ENCODE assay signal across 22 cellular contexts in the genomic region with DNA sequence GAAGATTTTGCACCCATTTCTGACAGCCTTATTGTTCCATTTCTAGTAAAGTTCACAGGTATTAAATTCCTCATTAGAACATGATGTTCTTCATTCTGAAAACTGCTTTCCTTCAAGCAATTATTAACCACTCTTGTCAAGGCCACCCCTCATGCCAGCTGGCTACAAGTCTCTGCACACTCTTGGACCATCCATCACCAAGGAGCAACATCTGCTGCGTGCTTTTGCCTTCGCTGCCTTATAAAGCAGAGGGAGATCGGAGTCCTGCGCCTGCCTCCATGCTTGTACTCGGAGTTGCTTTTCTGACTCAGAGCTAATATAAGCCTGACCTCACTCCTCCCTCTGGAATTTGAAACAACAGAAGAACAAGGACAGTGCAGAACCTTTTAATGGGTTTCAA.
A peak's percentile ranks its signal among the peaks of the same experiment; 100 is the strongest.
DNase-seq lines count a peak whose midpoint lies in the region; ATAC-seq and TF ChIP-seq lines count a peak whose summit lies in the region.
"Had no signal": no experiment of that assay in that cellular context is flagged by ENCODE, and none has a peak within 500 bp of the region (broad histone marks: within the 10 kb centered on the region; RNA-seq: fewer than 3 reads in every experiment).

No MANE protein-coding gene starts in this region.

- H3K9ac ChIP-seq in stomach smooth muscle (ENCODE audit: low read length in 2 of 2), result no peak overlapping the region
- H3K9ac ChIP-seq in colonic mucosa (ENCODE audit: low read depth in 2 of 2, low read length in 2 of 2), result no peak overlapping the region
- H3K9ac ChIP-seq: BLaER1 treated with 17β-estradiol and CSF1 and Interleukin-3, amounts not matched to agents 10 nM and 100 nM had no signal

- H3K27ac ChIP-seq in esophagus squamous epithelium (peak overlapping the region in 3 of 4 donors; percentile 45 to 82 (median 51)), stomach smooth muscle (ENCODE audit: low read length) (peak overlapping the region; percentile 94), colonic mucosa (no peak overlapping the region)
- H3K27ac ChIP-seq: A549; BLaER1 treated with 17β-estradiol and CSF1 and Interleukin-3, amounts not matched to agents 10 nM and 100 nM had no signal

- WGBS in esophagus squamous epithelium, 2 donors, result 42 to 55% methylated on average over 4 to 5 of the region's 5 CpGs

- H3K4me3 ChIP-seq in esophagus squamous epithelium (no peak overlapping the region), stomach smooth muscle (ENCODE audit: low read length in 2 of 2) (no peak overlapping the region), colonic mucosa (no peak overlapping the region)
- H3K4me3 ChIP-seq: A549; BLaER1 treated with 17β-estradiol and CSF1 and Interleukin-3, amounts not matched to agents 10 nM and 100 nM; GM12878; GM23338 had no signal

- H3K27me3 ChIP-seq in esophagus squamous epithelium, result peaks cover 0 to 6% (median 0%) of the 10 kb centered on the region in 4 donors
- H3K27me3 ChIP-seq in stomach smooth muscle (ENCODE audit: control insufficient read depth in 1 of 2, insufficient read depth in 2 of 2, low read length in 2 of 2), result no peaks in the 10 kb centered on the region
- no peaks in the 10 kb centered on the region for H3K27me3 ChIP-seq in colonic mucosa
- H3K27me3 ChIP-seq: BLaER1 treated with 17β-estradiol and CSF1 and Interleukin-3, amounts not matched to agents 10 nM and 100 nM had no signal

- H3K9me3 ChIP-seq in esophagus squamous epithelium (no peaks in the 10 kb centered on the region), stomach smooth muscle (ENCODE audit: control insufficient read depth in 2 of 2, low read length in 2 of 2) (peaks cover 0 to 3% of the 10 kb centered on the region in 2 donors), colonic mucosa (no peaks in the 10 kb centered on the region)
- H3K9me3 ChIP-seq: A549; BLaER1 treated with 17β-estradiol and CSF1 and Interleukin-3, amounts not matched to agents 10 nM and 100 nM had no signal

- H3K4me1 ChIP-seq in esophagus squamous epithelium (peaks cover 0 to 9% (median 0%) of the 10 kb centered on the region in 3 donors), stomach smooth muscle (ENCODE audit: control insufficient read depth, insufficient read depth, low read length) (peaks cover 40% of the 10 kb centered on the region), colonic mucosa (no peaks in the 10 kb centered on the region)
- H3K4me1 ChIP-seq: A549; BLaER1 treated with 17β-estradiol and CSF1 and Interleukin-3, amounts not matched to agents 10 nM and 100 nM had no signal

- TF ChIP-seq CTCF in esophagus squamous epithelium (IDR thresholded peaks at IDR 0.05), result no peak
- TF ChIP-seq CTCF in omental fat pad (IDR thresholded peaks at IDR 0.05), result no peak
- no peak for TF ChIP-seq CTCF in colonic mucosa (IDR thresholded peaks at IDR 0.05)

- in situ Hi-C loops in G401 (cut with HindIII; ENCODE audit: low sequenced_read_pairs), result no loop called here

- no peaks in the 10 kb centered on the region for H3K36me3 ChIP-seq in esophagus squamous epithelium
- H3K36me3 ChIP-seq in stomach smooth muscle (ENCODE audit: control insufficient read depth in 2 of 2, insufficient read depth in 2 of 2, low read length in 2 of 2), result no peaks in the 10 kb centered on the region
- no peaks in the 10 kb centered on the region for H3K36me3 ChIP-seq in colonic mucosa
- H3K36me3 ChIP-seq: BLaER1 treated with 17β-estradiol and CSF1 and Interleukin-3, amounts not matched to agents 10 nM and 100 nM had no signal

- DNase-seq in G401 (ENCODE audit: low spot score) (peak; percentile 42), esophagus squamous epithelium (lab: John Stamatoyannopoulos, UW) (no peak), omental fat pad (ENCODE audit: low spot score) (no peak), superior temporal gyrus (ENCODE audit: extremely low spot score) (no peak), colonic mucosa (no peak)
- DNase-seq in activated T-cell treated with anti-CD3 and anti-CD28 coated beads, Interleukin-2, amount 50 U/mL, for 48 hours, result no peak
- DNase-seq: CD8-positive, alpha-beta memory T cell; DMS79 treated with DMSO at 0.1 percent for 48 hours; GDM1; MV-4-11; NCI-H1417; NCI-H187 treated with DMSO at 0.1 percent for 48 hours; NCI-H345; NCI-H69; NK-92 treated with Interleukin-12 subunit alpha and Interleukin-12 subunit beta, amount 100 ng/mL, for 24 hours; OCI-M1 had no signal

- intact Hi-C loops in esophagus squamous epithelium (cut with DNase I) (no loop called here), colonic mucosa (cut with DNase I) (no loop called here)

- ATAC-seq in omental fat pad (ENCODE audit: low FRiP score) (peak; percentile 37), GM19452 (IDR thresholded peaks at IDR 0.05; ENCODE audit: unreplicated experiment) (no peak)
- ATAC-seq: A549, GM12878, GM23338 had no signal

- TF ChIP-seq POLR2A in esophagus squamous epithelium (IDR thresholded peaks at IDR 0.05), result no peak
